28 cellular contexts compared by ENCODE assay signal in genomic region chr3:35776346-35776745, GRCh38.
"Had no signal": no experiment of that assay in that cellular context is flagged by ENCODE, and none has a peak within 500 bp of the region (broad histone marks: within the 10 kb centered on the region; RNA-seq: fewer than 3 reads in every experiment).

No MANE protein-coding gene starts in this region.

- H3K36me3 ChIP-seq: adrenal gland, cardiac muscle cell, WERI-Rb-1 had no signal

- H3K9me3 ChIP-seq: adrenal gland, body of pancreas had no signal

- H3K4me3 ChIP-seq: adrenal gland, body of pancreas, cardiac muscle cell, coronary artery, dorsolateral prefrontal cortex had no signal

- H3K4me1 ChIP-seq: adrenal gland, body of pancreas had no signal

- ATAC-seq: activated CD4-positive, CD25-positive, alpha-beta regulatory T cell treated with anti-CD3 and anti-CD28 coated beads, Interleukin-2, amount 50 U/mL, for 24 hours; activated CD8-positive, alpha-beta memory T cell treated with anti-CD3 and anti-CD28 coated beads, Interleukin-2, amount 10 ng/mL, durations not matched to agents 7 days and 5 days; activated CD8-positive, alpha-beta T cell treated with anti-CD3 and anti-CD28 coated beads, Interleukin-2, amount 10 ng/mL, durations not matched to agents 7 days and 5 days; activated naive CD8-positive, alpha-beta T cell treated with anti-CD3 and anti-CD28 coated beads, Interleukin-2, amount 50 U/mL, for 24 hours; body of pancreas; esophagus mucosa; T-cell had no signal

- DNase-seq: activated B cell treated with CpG ODN at 0.5 μM for 24 hours; activated CD4-positive, alpha-beta memory T cell treated with anti-CD3 and anti-CD28 coated beads for 36 hours; activated CD4-positive, alpha-beta T cell treated with anti-CD3 and anti-CD28 coated beads for 48 hours; activated CD8-positive, alpha-beta memory T cell treated with anti-CD3 and anti-CD28 coated beads, Interleukin-2, amount 10 ng/mL, durations not matched to agents 7 days and 5 days; activated CD8-positive, alpha-beta memory T cell treated with anti-CD3 and anti-CD28 coated beads, Interleukin-2, amount 50 U/mL, for 4 hours; activated CD8-positive, alpha-beta T cell treated with anti-CD3 and anti-CD28 coated beads, Interleukin-2, amount 10 ng/mL, durations not matched to agents 7 days and 5 days; activated effector memory CD4-positive, alpha-beta T cell treated with anti-CD3 and anti-CD28 coated beads, Interleukin-2, amount 50 U/mL, for 16 hours; activated naive CD4-positive, alpha-beta T cell treated with anti-CD3 and anti-CD28 coated beads for 36 hours; activated naive CD8-positive, alpha-beta T cell treated with anti-CD3 and anti-CD28 coated beads for 36 hours; activated naive CD8-positive, alpha-beta T cell treated with anti-CD3 and anti-CD28 coated beads, Interleukin-2, amount 50 U/mL, for 24 hours; activated T-cell treated with anti-CD3 and anti-CD28 coated beads, Interleukin-2, amount 50 U/mL, for 1 hour; activated T-cell treated with anti-CD3 and anti-CD28 coated beads, Interleukin-2, amount 50 U/mL, for 48 hours; adrenal gland; amygdala; aorta; body of pancreas; dorsolateral prefrontal cortex; effector memory CD4-positive, alpha-beta T cell; endodermal cell; foreskin fibroblast; head of caudate nucleus; T-cell; T1000; WERI-Rb-1 had no signal

- H3K27me3 ChIP-seq: adrenal gland, body of pancreas, cardiac muscle cell, dorsolateral prefrontal cortex had no signal

- H3K27ac ChIP-seq: adrenal gland, body of pancreas, cardiac muscle cell, coronary artery, WERI-Rb-1 had no signal
